ENCODE assay signal across 10 cellular contexts in genomic region chr6:15876406-15876805, GRCh38.
DNase-seq lines count a peak whose midpoint lies in the region; ATAC-seq and TF ChIP-seq lines count a peak whose summit lies in the region.
"Had no signal": no experiment of that assay in that cellular context is flagged by ENCODE, and none has a peak within 500 bp of the region (broad histone marks: within the 10 kb centered on the region; RNA-seq: fewer than 3 reads in every experiment).

No MANE protein-coding gene starts in this region.

- intact Hi-C loops in left ventricle myocardium superior (cut with micrococcal nuclease), result no loop called here

- no peak overlapping the region for H3K27ac ChIP-seq in foreskin keratinocyte
- H3K27ac ChIP-seq: uterus had no signal

- DNase-seq in HS-5 (ENCODE audit: low read depth), result peak; percentile 40
- peak; percentile 69 to 71 for DNase-seq in foreskin keratinocyte
- DNase-seq in left ventricle myocardium superior, result no peak
- DNase-seq in HPDE6-E6E7 (ENCODE audit: extremely low spot score), result no peak
- DNase-seq in globus pallidus (ENCODE audit: low spot score), result no peak
- DNase-seq in NCI-H446 (lab: John Stamatoyannopoulos, UW), result no peak
- DNase-seq: NCI-H524 treated with DMSO at 0.1 percent for 48 hours, uterus had no signal

- peaks cover 3% of the 10 kb centered on the region for H3K27me3 ChIP-seq in foreskin keratinocyte
- H3K27me3 ChIP-seq: uterus had no signal

- no peak for TF ChIP-seq CTCF in foreskin keratinocyte (conservative IDR thresholded peaks at IDR 0.05)

- H3K4me1 ChIP-seq in foreskin keratinocyte, result peaks cover 13% of the 10 kb centered on the region
- H3K4me1 ChIP-seq: uterus had no signal

- ATAC-seq in GM18519 (IDR thresholded peaks at IDR 0.05; ENCODE audit: low FRiP score, unreplicated experiment) (peak; percentile 59), GM21825 (IDR thresholded peaks at IDR 0.05; ENCODE audit: unreplicated experiment) (peak; percentile 59), foreskin keratinocyte (peak; percentile 23), left ventricle myocardium superior (no peak)

Comparison
In these comparisons a context has a peak if more than half of its experiments do, and no peak if none do; other contexts are left out.
1. DNase-seq: peak in HS-5 (single experiment) and foreskin keratinocyte (2 of 2); none in left ventricle myocardium superior (single experiment), HPDE6-E6E7 (single experiment), globus pallidus (single experiment) and NCI-H446 (0 of 2).